In the genomic region with DNA sequence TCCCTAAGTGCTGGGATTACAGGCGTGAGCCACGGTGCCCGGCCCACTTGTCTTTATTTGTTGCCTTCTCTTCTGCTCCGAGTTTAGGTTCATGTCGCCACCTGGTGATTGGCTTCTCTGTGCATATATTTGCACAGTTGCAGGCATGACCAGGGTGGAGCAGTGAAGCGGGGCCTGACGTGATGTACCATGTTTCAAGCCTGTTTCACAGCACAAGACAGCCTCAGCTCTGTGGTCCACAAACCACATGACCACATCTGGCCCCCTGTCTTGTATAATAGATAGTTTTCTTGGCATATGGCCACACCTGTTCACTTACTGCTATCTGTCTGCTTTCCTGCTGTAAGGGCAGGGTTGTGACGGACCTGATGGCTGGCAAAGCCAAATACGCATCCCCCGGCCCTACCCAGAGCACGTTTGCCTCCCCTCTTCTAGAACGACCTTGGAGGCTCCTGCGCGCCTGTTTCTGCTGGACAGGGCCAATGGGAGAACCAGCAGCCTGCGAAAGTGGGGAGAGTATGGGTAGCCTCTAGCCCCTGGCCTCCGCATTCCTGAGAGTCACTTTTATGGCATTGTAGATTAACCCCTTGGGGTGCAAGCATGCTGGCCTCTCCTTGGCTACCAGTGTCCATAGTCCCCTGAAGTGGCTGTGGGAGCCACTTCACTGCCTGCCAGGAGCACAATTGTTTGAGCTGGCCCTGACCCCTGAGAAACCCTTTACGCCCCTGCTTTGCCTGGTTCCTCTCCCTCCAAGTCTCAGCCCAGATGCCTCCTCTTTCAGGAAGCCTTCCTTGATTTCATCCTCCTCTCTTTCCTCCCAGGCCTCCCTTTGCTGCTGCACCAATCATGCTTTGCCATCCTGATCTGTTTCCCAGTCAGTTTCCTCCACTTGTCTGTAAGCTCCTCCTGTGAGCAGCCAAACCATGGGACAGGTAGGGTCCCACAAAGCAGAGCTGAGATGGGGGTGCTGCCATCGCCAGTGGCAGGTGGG, we compare ENCODE assay signal across 8 cellular contexts. TPM values are rescaled to one million over a fixed set of nuclear protein-coding genes. Genes with fewer than 3 reads are reported as not detected.
A peak's percentile ranks its signal among the peaks of the same experiment; 100 is the strongest.
DNase-seq lines count a peak whose midpoint lies in the region; ATAC-seq and TF ChIP-seq lines count a peak whose summit lies in the region.

No MANE protein-coding gene starts in this region.

- DNase-seq in activated naive CD8-positive, alpha-beta T cell treated with anti-CD3 and anti-CD28 coated beads, Interleukin-2, amount 10 ng/mL, durations not matched to agents 7 days and 5 days = no peak
- DNase-seq in activated naive CD8-positive, alpha-beta T cell treated with anti-CD3 and anti-CD28 coated beads for 36 hours = no peak
- peak; percentile 82 for DNase-seq in HT-29 (ENCODE audit: low spot score)
- peak; percentile 70 for DNase-seq in OCI-LY7 (ENCODE audit: low spot score)
- peak; percentile 60 to 81 for DNase-seq in dermis microvascular lymphatic vessel endothelial cell (ENCODE audit: low read depth in 2 of 2)
- DNase-seq in neural progenitor cell (ENCODE audit: low spot score) = no peak
- DNase-seq in stimulated activated CD4-positive, alpha-beta T cell treated with anti-CD3 and anti-CD28 coated beads, Interleukin-4, amount 100 ng/mL, for 24 hours = no peak

- no peak overlapping the region for H2AFZ ChIP-seq in OCI-LY7 (ENCODE audit: low read length)
- no peak overlapping the region for H2AFZ ChIP-seq in neural progenitor cell (replicated peaks)

- no peaks in the 10 kb centered on the region for H3K9me3 Mint-ChIP-seq in activated naive CD8-positive, alpha-beta T cell treated with anti-CD3 and anti-CD28 coated beads, Interleukin-2, amount 10 ng/mL, durations not matched to agents 7 days and 5 days
- no peaks in the 10 kb centered on the region for H3K9me3 Mint-ChIP-seq in activated naive CD8-positive, alpha-beta T cell treated with anti-CD3 and anti-CD28 coated beads for 36 hours
- no peaks in the 10 kb centered on the region for H3K9me3 Mint-ChIP-seq in neural progenitor cell

- peak; percentile 65 for TF ChIP-seq CTCF in OCI-LY7 (conservative IDR thresholded peaks at IDR 0.05; ENCODE audit: low read length)
- TF ChIP-seq CTCF in neural progenitor cell (IDR thresholded peaks at IDR 0.05) = peak; percentile 7

- H3K9me3 ChIP-seq in OCI-LY7 (ENCODE audit: low read length) (no peaks in the 10 kb centered on the region), neural progenitor cell (ENCODE audit: low read depth) (no peaks in the 10 kb centered on the region)

- H3K79me2 ChIP-seq in OCI-LY7 (ENCODE audit: insufficient read depth, low read depth, low read length) (no peaks in the 10 kb centered on the region), neural progenitor cell (ENCODE audit: low read depth) (no peaks in the 10 kb centered on the region)

- no peaks in the 10 kb centered on the region for H3K27me3 ChIP-seq in neural progenitor cell

- no peaks in the 10 kb centered on the region for H3K36me3 Mint-ChIP-seq in activated naive CD8-positive, alpha-beta T cell treated with anti-CD3 and anti-CD28 coated beads, Interleukin-2, amount 10 ng/mL, durations not matched to agents 7 days and 5 days
- H3K36me3 Mint-ChIP-seq in activated naive CD8-positive, alpha-beta T cell treated with anti-CD3 and anti-CD28 coated beads for 36 hours = no peaks in the 10 kb centered on the region
- H3K36me3 Mint-ChIP-seq in neural progenitor cell = no peaks in the 10 kb centered on the region

- H3K27me3 Mint-ChIP-seq in activated naive CD8-positive, alpha-beta T cell treated with anti-CD3 and anti-CD28 coated beads, Interleukin-2, amount 10 ng/mL, durations not matched to agents 7 days and 5 days = no peaks in the 10 kb centered on the region
- H3K27me3 Mint-ChIP-seq in activated naive CD8-positive, alpha-beta T cell treated with anti-CD3 and anti-CD28 coated beads for 36 hours = no peaks in the 10 kb centered on the region
- H3K27me3 Mint-ChIP-seq in neural progenitor cell (ENCODE audit: insufficient read depth, low read depth) = peaks cover 4% of the 10 kb centered on the region

- no peak overlapping the region for H3K4me3 Mint-ChIP-seq in activated naive CD8-positive, alpha-beta T cell treated with anti-CD3 and anti-CD28 coated beads, Interleukin-2, amount 10 ng/mL, durations not matched to agents 7 days and 5 days
- H3K4me3 Mint-ChIP-seq in activated naive CD8-positive, alpha-beta T cell treated with anti-CD3 and anti-CD28 coated beads for 36 hours = no peak overlapping the region
- H3K4me3 Mint-ChIP-seq in neural progenitor cell = no peak overlapping the region

- no peak overlapping the region for H3K9ac ChIP-seq in neural progenitor cell

- H3K36me3 ChIP-seq in OCI-LY7 (ENCODE audit: insufficient read depth, low read length) = no peaks in the 10 kb centered on the region
- no peaks in the 10 kb centered on the region for H3K36me3 ChIP-seq in neural progenitor cell

- ATAC-seq in activated naive CD8-positive, alpha-beta T cell treated with anti-CD3 and anti-CD28 coated beads, Interleukin-2, amount 10 ng/mL, durations not matched to agents 7 days and 5 days (ENCODE audit: low read depth) = peak; percentile 68
- peak; percentile 87 for ATAC-seq in GM21529 (IDR thresholded peaks at IDR 0.05; ENCODE audit: unreplicated experiment)

- no peak overlapping the region for H3K27ac Mint-ChIP-seq in activated naive CD8-positive, alpha-beta T cell treated with anti-CD3 and anti-CD28 coated beads, Interleukin-2, amount 10 ng/mL, durations not matched to agents 7 days and 5 days
- no peak overlapping the region for H3K27ac Mint-ChIP-seq in activated naive CD8-positive, alpha-beta T cell treated with anti-CD3 and anti-CD28 coated beads for 36 hours
- H3K27ac Mint-ChIP-seq in neural progenitor cell = peak overlapping the region; percentile 47

- peaks cover 2% of the 10 kb centered on the region for H3K4me1 Mint-ChIP-seq in activated naive CD8-positive, alpha-beta T cell treated with anti-CD3 and anti-CD28 coated beads, Interleukin-2, amount 10 ng/mL, durations not matched to agents 7 days and 5 days
- peaks cover 3% of the 10 kb centered on the region for H3K4me1 Mint-ChIP-seq in activated naive CD8-positive, alpha-beta T cell treated with anti-CD3 and anti-CD28 coated beads for 36 hours
- peaks cover 10% of the 10 kb centered on the region for H3K4me1 Mint-ChIP-seq in neural progenitor cell

- intact Hi-C loops in OCI-LY7 (cut with micrococcal nuclease; ENCODE audit: unreplicated experiment) = loop anchor here (1.0 to 5.0 kb wide), 2 partner anchors 17 to 391 kb away; no protein-coding TSS in a partner anchor

- H4K20me1 ChIP-seq in OCI-LY7 (ENCODE audit: insufficient read depth, low read length) (no peaks in the 10 kb centered on the region), neural progenitor cell (ENCODE audit: low read depth) (no peaks in the 10 kb centered on the region)

- CTCF ChIA-PET in OCI-LY7 (lab: Charles Lee; ENCODE audit: unreplicated experiment) = interaction anchor here (1.5 kb wide), 1 partner anchor 16 kb away, joined by 9 read pairs; no protein-coding TSS in a partner anchor

- peaks cover 2% of the 10 kb centered on the region for H3F3A ChIP-seq in neural progenitor cell (ENCODE audit: low read depth)

- H3K9me2 ChIP-seq in OCI-LY7 (ENCODE audit: insufficient read depth, low read length) = no peaks in the 10 kb centered on the region

- POLR2A ChIA-PET in activated naive CD8-positive, alpha-beta T cell treated with anti-CD3 and anti-CD28 coated beads, Interleukin-2, amount 10 ng/mL, durations not matched to agents 7 days and 5 days (lab: Charles Lee) = no interaction called here
- POLR2A ChIA-PET in OCI-LY7 (lab: Charles Lee) = interaction anchor here (1.2 to 1.5 kb wide), 2 partner anchors 16 to 28 kb away, joined by 3 to 7 read pairs; no protein-coding TSS in a partner anchor

- no TSS peak for BruUV-seq in OCI-LY7 (replicated peaks; lab: Mats Ljungman, UMichigan)

- peaks cover 5% of the 10 kb centered on the region for H3K4me1 ChIP-seq in OCI-LY7 (ENCODE audit: insufficient read depth, low read length, poor library complexity, severe bottlenecking)
- H3K4me1 ChIP-seq in neural progenitor cell = no peaks in the 10 kb centered on the region

- H3K27ac ChIP-seq in OCI-LY7 (ENCODE audit: low read depth, low read length, poor library complexity, severe bottlenecking) (no peak overlapping the region), neural progenitor cell (no peak overlapping the region)

- no peak overlapping the region for H3K4me3 ChIP-seq in OCI-LY7 (ENCODE audit: low read depth, low read length, poor library complexity, severe bottlenecking)
- H3K4me3 ChIP-seq in neural progenitor cell = no peak overlapping the region

- no peak overlapping the region for H3K4me2 ChIP-seq in OCI-LY7 (ENCODE audit: low read length)
- H3K4me2 ChIP-seq in neural progenitor cell = no peak overlapping the region

RNA-seq across cellular contexts. Expression of gene SH3TC1, which starts 6.0 kb away (rescaled TPM):
- 10 to 100 TPM; 14.8 to 15.7 TPM for total RNA-seq in activated naive CD8-positive, alpha-beta T cell treated with anti-CD3 and anti-CD28 coated beads, Interleukin-2, amount 10 ng/mL, durations not matched to agents 7 days and 5 days
- total RNA-seq in activated naive CD8-positive, alpha-beta T cell treated with anti-CD3 and anti-CD28 coated beads for 36 hours = 1 to 10 TPM; 7.8 to 8.8 TPM
- 22.6 and 32.0 TPM in 2 replicates for total RNA-seq in HT-29 (2014; rRNA removed; shearing (Covaris generic))
- 15.3 and 17.5 TPM in 2 replicates for total RNA-seq in OCI-LY7 (2014; rRNA removed; shearing (Covaris generic))
- total RNA-seq in OCI-LY7 (2022) (27.3 and 42.4 TPM in 2 replicates), dermis microvascular lymphatic vessel endothelial cell (82.8 and 147 TPM in 2 replicates), neural progenitor cell (ENCODE audit: low replicate concordance) (0.22 and 0.25 TPM in 2 replicates)

RNA-seq across cellular contexts. Expression of gene ABLIM2, which starts 34.4 kb away (rescaled TPM):
- total RNA-seq in activated naive CD8-positive, alpha-beta T cell treated with anti-CD3 and anti-CD28 coated beads, Interleukin-2, amount 10 ng/mL, durations not matched to agents 7 days and 5 days = 1 to 10 TPM; 1.7 to 2.5 TPM
- under 1 TPM; 0.41 to 0.62 TPM for total RNA-seq in activated naive CD8-positive, alpha-beta T cell treated with anti-CD3 and anti-CD28 coated beads for 36 hours
- total RNA-seq in HT-29 (2014; rRNA removed; shearing (Covaris generic)) = 0.13 TPM in 1 of 2 replicates, not detected in the other
- 0.23 and 0.76 TPM in 2 replicates for total RNA-seq in OCI-LY7 (2014; rRNA removed; shearing (Covaris generic))
- total RNA-seq in OCI-LY7 (2022) (0.72 TPM in 1 of 2 replicates, not detected in the other), dermis microvascular lymphatic vessel endothelial cell (2.6 and 2.8 TPM in 2 replicates), neural progenitor cell (ENCODE audit: low replicate concordance) (0.24 and 1.2 TPM in 2 replicates)

Comparison
In these comparisons a context has a peak if more than half of its experiments do, and no peak if none do; other contexts are left out.
1. DNase-seq: peak in HT-29 (single experiment), OCI-LY7 (single experiment) and dermis microvascular lymphatic vessel endothelial cell (2 of 2); none in activated naive CD8-positive, alpha-beta T cell treated with anti-CD3 and anti-CD28 coated beads, Interleukin-2, amount 10 ng/mL, durations not matched to agents 7 days and 5 days (single experiment), activated naive CD8-positive, alpha-beta T cell treated with anti-CD3 and anti-CD28 coated beads for 36 hours (single experiment), neural progenitor cell (single experiment) and stimulated activated CD4-positive, alpha-beta T cell treated with anti-CD3 and anti-CD28 coated beads, Interleukin-4, amount 100 ng/mL, for 24 hours (single experiment).